Comparison of ENCODE assay signal across 27 cellular contexts in genomic region chrX:140508958-140509357, GRCh38. TPM values are rescaled to one million over a fixed set of nuclear protein-coding genes. Genes with fewer than 3 reads are reported as not detected.
"Had no signal": no experiment of that assay in that cellular context is flagged by ENCODE, and none has a peak within 500 bp of the region (broad histone marks: within the 10 kb centered on the region; RNA-seq: fewer than 3 reads in every experiment).

No MANE protein-coding gene starts in this region.

- H3K27me3 ChIP-seq: Peyer's patch, SJCRH30 had no signal

- ATAC-seq: activated T-cell treated with anti-CD3 and anti-CD28 coated beads, Interleukin-2, amount 50 U/mL, for 4 hours had no signal

- H3K9me3 ChIP-seq: breast epithelium, Peyer's patch, SJCRH30 had no signal

- H3K4me1 Mint-ChIP-seq: activated CD4-positive, alpha-beta T cell treated with anti-CD3 and anti-CD28 coated beads, Interleukin-2, amount 10 ng/mL, durations not matched to agents 7 days and 5 days; activated naive CD4-positive, alpha-beta T cell treated with anti-CD3 and anti-CD28 coated beads, Interleukin-2, amount 50 U/mL, for 24 hours had no signal

- H3K36me3 ChIP-seq: breast epithelium, Peyer's patch, SJCRH30 had no signal

- H3K4me3 Mint-ChIP-seq: activated CD4-positive, alpha-beta memory T cell treated with anti-CD3 and anti-CD28 coated beads for 36 hours; activated CD4-positive, alpha-beta T cell treated with anti-CD3 and anti-CD28 coated beads, Interleukin-2, amount 10 ng/mL, durations not matched to agents 7 days and 5 days; activated naive CD4-positive, alpha-beta T cell treated with anti-CD3 and anti-CD28 coated beads, Interleukin-2, amount 50 U/mL, for 24 hours; activated T-cell treated with anti-CD3 and anti-CD28 coated beads, Interleukin-2, amount 50 U/mL, for 4 hours; T-helper 1 cell treated with Interleukin-12 subunit alpha and Interleukin-12 subunit beta and Interleukin-4 antibody, amounts not matched to agents 30 μg/mL and 1 μg/mL, for 36 hours had no signal

- H3K36me3 Mint-ChIP-seq: activated CD4-positive, alpha-beta memory T cell treated with anti-CD3 and anti-CD28 coated beads for 36 hours; activated naive CD4-positive, alpha-beta T cell treated with anti-CD3 and anti-CD28 coated beads, Interleukin-2, amount 50 U/mL, for 24 hours had no signal

- H3K9me3 Mint-ChIP-seq: activated CD4-positive, alpha-beta memory T cell treated with anti-CD3 and anti-CD28 coated beads for 36 hours; activated CD4-positive, alpha-beta T cell treated with anti-CD3 and anti-CD28 coated beads, Interleukin-2, amount 10 ng/mL, durations not matched to agents 7 days and 5 days; activated naive CD4-positive, alpha-beta T cell treated with anti-CD3 and anti-CD28 coated beads, Interleukin-2, amount 50 U/mL, for 24 hours; activated T-cell treated with anti-CD3 and anti-CD28 coated beads, Interleukin-2, amount 50 U/mL, for 4 hours; activated T-helper 2 cell treated with anti-CD3 and anti-CD28 coated beads, Interferon-gamma antibody, Interleukin-2, Interleukin-4, amounts not matched to agents 10 μg/mL and 5 μg/mL and 100 μg/mL, durations not matched to agents 14 hours and 24 hours and 36 hours; T-helper 1 cell treated with Interleukin-12 subunit alpha and Interleukin-12 subunit beta and Interleukin-4 antibody, amounts not matched to agents 30 μg/mL and 1 μg/mL, for 36 hours had no signal

- H3K4me1 ChIP-seq: breast epithelium, Peyer's patch, SJCRH30 had no signal

- DNase-seq: activated CD4-positive, alpha-beta memory T cell treated with anti-CD3 and anti-CD28 coated beads for 36 hours; activated CD4-positive, alpha-beta T cell treated with anti-CD3 and anti-CD28 coated beads, Interleukin-2, amount 10 ng/mL, durations not matched to agents 7 days and 5 days; activated CD4-positive, CD25-positive, alpha-beta regulatory T cell; activated CD8-positive, alpha-beta memory T cell treated with anti-CD3 and anti-CD28 coated beads for 24 hours; activated gamma-delta T cell treated with Interleukin-2 at 50 U/mL for 16 hours; activated T-cell treated with anti-CD3 and anti-CD28 coated beads, Interleukin-2, amount 50 U/mL, for 4 hours; aorta; caudate nucleus; NCI-H1092 treated with DMSO at 0.1 percent for 48 hours; NCI-H1417 treated with DMSO at 0.1 percent for 48 hours; NCI-H1694; NCI-H2029; NCI-H2107; NCI-H345; NCI-H510A; NCI-H69; NK-92 treated with Interleukin-12 subunit alpha and Interleukin-12 subunit beta, amount 100 ng/mL, for 24 hours; OCI-M1; Peyer's patch; Right ventricle myocardium superior; SJCRH30 had no signal

- H3K27ac Mint-ChIP-seq: activated CD4-positive, alpha-beta memory T cell treated with anti-CD3 and anti-CD28 coated beads for 36 hours; activated CD4-positive, alpha-beta T cell treated with anti-CD3 and anti-CD28 coated beads, Interleukin-2, amount 10 ng/mL, durations not matched to agents 7 days and 5 days; activated naive CD4-positive, alpha-beta T cell treated with anti-CD3 and anti-CD28 coated beads, Interleukin-2, amount 50 U/mL, for 24 hours; activated T-helper 2 cell treated with anti-CD3 and anti-CD28 coated beads, Interferon-gamma antibody, Interleukin-2, Interleukin-4, amounts not matched to agents 10 μg/mL and 5 μg/mL and 100 μg/mL, durations not matched to agents 14 hours and 24 hours and 36 hours; T-helper 1 cell treated with Interleukin-12 subunit alpha and Interleukin-12 subunit beta and Interleukin-4 antibody, amounts not matched to agents 30 μg/mL and 1 μg/mL, for 36 hours had no signal

- H3K9ac ChIP-seq: KMS-11 had no signal

- H3K4me3 ChIP-seq: Peyer's patch, SJCRH30 had no signal

RNA-seq across cellular contexts. Expression of gene SOX3, which starts 4.1 kb away (rescaled TPM):
- total RNA-seq: activated CD4-positive, alpha-beta memory T cell treated with anti-CD3 and anti-CD28 coated beads for 36 hours; activated CD4-positive, alpha-beta T cell treated with anti-CD3 and anti-CD28 coated beads, Interleukin-2, amount 10 ng/mL, durations not matched to agents 7 days and 5 days; activated T-cell treated with anti-CD3 and anti-CD28 coated beads, Interleukin-2, amount 50 U/mL, for 4 hours; activated T-helper 2 cell treated with anti-CD3 and anti-CD28 coated beads, Interferon-gamma antibody, Interleukin-2, Interleukin-4, amounts not matched to agents 10 μg/mL and 5 μg/mL and 100 μg/mL, durations not matched to agents 14 hours and 24 hours and 36 hours; aorta; breast epithelium; MCF 10A; Peyer's patch; Right ventricle myocardium superior; SJCRH30 had no signal
